ENCODE assay signal across 10 cellular contexts in the genomic region with DNA sequence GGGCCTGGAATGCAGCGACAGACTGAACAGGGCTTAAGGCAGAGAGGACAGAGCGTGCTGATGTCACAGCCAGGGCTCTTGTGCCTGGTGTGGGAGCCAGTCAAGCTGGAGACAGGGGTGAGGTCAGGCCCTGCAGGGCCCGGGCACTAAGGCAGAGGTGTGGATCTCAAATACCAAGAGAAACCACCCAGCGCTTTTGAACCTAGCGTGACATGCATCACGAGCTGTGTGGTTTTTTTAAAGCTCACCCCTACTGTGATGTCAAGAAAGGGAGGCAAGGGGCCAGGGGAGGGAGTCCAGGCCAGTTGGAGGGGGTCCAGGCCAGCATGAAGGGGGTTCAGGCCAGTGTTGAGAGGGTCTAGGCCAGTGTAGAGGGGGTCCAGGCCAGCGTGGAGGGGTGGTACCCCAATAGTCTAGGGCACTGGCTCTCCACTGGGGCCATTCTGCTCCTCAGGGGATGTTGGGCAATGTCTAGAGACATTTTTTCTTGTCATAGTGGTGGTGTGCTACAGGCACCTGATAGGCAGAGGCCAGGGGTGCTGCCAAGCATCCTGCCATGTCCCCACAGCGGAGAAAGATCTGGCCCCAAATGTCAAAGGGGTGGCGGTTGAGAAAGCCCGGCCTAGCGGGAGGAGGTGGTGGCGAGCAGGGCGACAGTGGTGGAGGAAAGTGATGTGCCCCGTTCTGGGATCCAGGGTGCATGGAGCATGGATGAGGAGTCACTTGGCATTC. TPM values are rescaled to one million over a fixed set of nuclear protein-coding genes. Genes with fewer than 3 reads are reported as not detected.
DNase-seq lines count a peak whose midpoint lies in the region; ATAC-seq and TF ChIP-seq lines count a peak whose summit lies in the region.
"Had no signal": no experiment of that assay in that cellular context is flagged by ENCODE, and none has a peak within 500 bp of the region (broad histone marks: within the 10 kb centered on the region; RNA-seq: fewer than 3 reads in every experiment).

No MANE protein-coding gene starts in this region.

- no peak overlapping the region for H3K4me3 Mint-ChIP-seq in activated CD8-positive, alpha-beta memory T cell treated with anti-CD3 and anti-CD28 coated beads, Interleukin-2, amount 10 ng/mL, durations not matched to agents 7 days and 5 days
- peak overlapping the region; percentile 62 for H3K4me3 Mint-ChIP-seq in stimulated activated effector memory CD8-positive, alpha-beta T cell treated with anti-CD3 and anti-CD28 coated beads, Interleukin-12 subunit alpha, Interleukin-12 subunit beta, amount 100 ng/mL, for 72 hours
- H3K4me3 Mint-ChIP-seq in endothelial cell (ENCODE audit: unreplicated experiment) = no peak overlapping the region

- no peaks in the 10 kb centered on the region for H3K27me3 ChIP-seq in SJCRH30
- H3K27me3 ChIP-seq in esophagus muscularis mucosa = no peaks in the 10 kb centered on the region

- no peaks in the 10 kb centered on the region for H3K9me3 Mint-ChIP-seq in activated CD8-positive, alpha-beta memory T cell treated with anti-CD3 and anti-CD28 coated beads, Interleukin-2, amount 10 ng/mL, durations not matched to agents 7 days and 5 days (ENCODE audit: low read depth)
- no peaks in the 10 kb centered on the region for H3K9me3 Mint-ChIP-seq in stimulated activated effector memory CD8-positive, alpha-beta T cell treated with anti-CD3 and anti-CD28 coated beads, Interleukin-12 subunit alpha, Interleukin-12 subunit beta, amount 100 ng/mL, for 72 hours
- no peaks in the 10 kb centered on the region for H3K9me3 Mint-ChIP-seq in endothelial cell (ENCODE audit: unreplicated experiment)

- no peak overlapping the region for H3K4me3 ChIP-seq in SJCRH30
- no peak overlapping the region for H3K4me3 ChIP-seq in esophagus muscularis mucosa
- H3K4me3 ChIP-seq: skin epidermis had no signal

- H3K4me1 ChIP-seq in SJCRH30 (peaks cover 55% of the 10 kb centered on the region), esophagus muscularis mucosa (peaks cover 48 to 64% (median 59%) of the 10 kb centered on the region in 4 donors)

- TF ChIP-seq POLR2A in esophagus muscularis mucosa (IDR thresholded peaks at IDR 0.05; ENCODE audit: low read depth) = no peak

- TF ChIP-seq EP300 in esophagus muscularis mucosa (IDR thresholded peaks at IDR 0.05) = no peak

- CTCF ChIA-PET in activated CD8-positive, alpha-beta memory T cell treated with anti-CD3 and anti-CD28 coated beads, Interleukin-2, amount 10 ng/mL, durations not matched to agents 7 days and 5 days (lab: Charles Lee) = interaction anchor here (0.8 to 4.5 kb wide), 7 partner anchors 13 to 64 kb away, joined by 3 to 26 read pairs (median 4); no protein-coding TSS in a partner anchor

- intact Hi-C loops in esophagus muscularis mucosa (cut with DNase I) = no loop called here

- peak overlapping the region; percentile 86 for H3K27ac Mint-ChIP-seq in activated CD8-positive, alpha-beta memory T cell treated with anti-CD3 and anti-CD28 coated beads, Interleukin-2, amount 10 ng/mL, durations not matched to agents 7 days and 5 days
- H3K27ac Mint-ChIP-seq in stimulated activated effector memory CD8-positive, alpha-beta T cell treated with anti-CD3 and anti-CD28 coated beads, Interleukin-12 subunit alpha, Interleukin-12 subunit beta, amount 100 ng/mL, for 72 hours = peak overlapping the region; percentile 94
- no peak overlapping the region for H3K27ac Mint-ChIP-seq in endothelial cell (ENCODE audit: unreplicated experiment)

- H3K9me3 ChIP-seq in SJCRH30 (replicated peaks) = no peaks in the 10 kb centered on the region
- H3K9me3 ChIP-seq in esophagus muscularis mucosa = peaks cover 0 to 5% (median 0%) of the 10 kb centered on the region in 4 donors

- peak; percentile 68 for ATAC-seq in activated CD8-positive, alpha-beta memory T cell treated with anti-CD3 and anti-CD28 coated beads, Interleukin-2, amount 10 ng/mL, durations not matched to agents 7 days and 5 days
- peak; percentile 88 for ATAC-seq in stimulated activated effector memory CD8-positive, alpha-beta T cell treated with anti-CD3 and anti-CD28 coated beads, Interleukin-12 subunit alpha, Interleukin-12 subunit beta, amount 100 ng/mL, for 72 hours
- ATAC-seq in HG03139 (IDR thresholded peaks at IDR 0.05; ENCODE audit: unreplicated experiment) = no peak

- peaks cover 54% of the 10 kb centered on the region for H3K4me1 Mint-ChIP-seq in activated CD8-positive, alpha-beta memory T cell treated with anti-CD3 and anti-CD28 coated beads, Interleukin-2, amount 10 ng/mL, durations not matched to agents 7 days and 5 days
- H3K4me1 Mint-ChIP-seq in stimulated activated effector memory CD8-positive, alpha-beta T cell treated with anti-CD3 and anti-CD28 coated beads, Interleukin-12 subunit alpha, Interleukin-12 subunit beta, amount 100 ng/mL, for 72 hours = peaks cover 63% of the 10 kb centered on the region
- no peaks in the 10 kb centered on the region for H3K4me1 Mint-ChIP-seq in endothelial cell (ENCODE audit: unreplicated experiment)

- DNase-seq in activated CD8-positive, alpha-beta memory T cell treated with anti-CD3 and anti-CD28 coated beads, Interleukin-2, amount 10 ng/mL, durations not matched to agents 7 days and 5 days = peak; percentile 81
- DNase-seq in activated CD8-positive, alpha-beta memory T cell treated with anti-CD3 and anti-CD28 coated beads, Interleukin-2, amount 50 U/mL, for 4 hours = no peak
- DNase-seq in SJCRH30 (peak; percentile 57 to 63), esophagus muscularis mucosa (ENCODE audit: extremely low spot score) (no peak), endothelial cell (ENCODE audit: low spot score) (no peak), NCI-H2107 (lab: John Stamatoyannopoulos, UW) (no peak)
- peak; percentile 24 to 53 for DNase-seq in stimulated activated effector memory CD8-positive, alpha-beta T cell treated with anti-CD3 and anti-CD28 coated beads, Interleukin-12 subunit alpha, Interleukin-12 subunit beta, amount 100 ng/mL, for 72 hours (ENCODE audit: low spot score in 2 of 2)
- DNase-seq: foreskin fibroblast had no signal

- TF ChIP-seq CTCF in esophagus muscularis mucosa (IDR thresholded peaks at IDR 0.05) (no peak), endothelial cell (IDR thresholded peaks at IDR 0.05; ENCODE audit: unreplicated experiment) (no peak)

- no peaks in the 10 kb centered on the region for H3K36me3 ChIP-seq in SJCRH30
- no peaks in the 10 kb centered on the region for H3K36me3 ChIP-seq in esophagus muscularis mucosa

- H3K36me3 Mint-ChIP-seq in activated CD8-positive, alpha-beta memory T cell treated with anti-CD3 and anti-CD28 coated beads, Interleukin-2, amount 10 ng/mL, durations not matched to agents 7 days and 5 days = peaks cover 5% of the 10 kb centered on the region
- no peaks in the 10 kb centered on the region for H3K36me3 Mint-ChIP-seq in stimulated activated effector memory CD8-positive, alpha-beta T cell treated with anti-CD3 and anti-CD28 coated beads, Interleukin-12 subunit alpha, Interleukin-12 subunit beta, amount 100 ng/mL, for 72 hours
- H3K36me3 Mint-ChIP-seq in endothelial cell (ENCODE audit: low read depth, unreplicated experiment) = no peaks in the 10 kb centered on the region

- 88% methylated on average over 14 of the region's 14 CpGs for WGBS in esophagus muscularis mucosa

- H3K27ac ChIP-seq in SJCRH30 (no peak overlapping the region; the same call in 1 of the 2 replicates), esophagus muscularis mucosa (replicated peaks in 1 of 4) (peak overlapping the region; percentile 21 to 95 (median 42))

- peaks cover 15% of the 10 kb centered on the region for H3K27me3 Mint-ChIP-seq in activated CD8-positive, alpha-beta memory T cell treated with anti-CD3 and anti-CD28 coated beads, Interleukin-2, amount 10 ng/mL, durations not matched to agents 7 days and 5 days
- H3K27me3 Mint-ChIP-seq in endothelial cell (ENCODE audit: unreplicated experiment) = no peaks in the 10 kb centered on the region

RNA-seq across cellular contexts. Expression of gene RBM38, which starts 42.6 kb away (rescaled TPM):
- total RNA-seq in activated CD8-positive, alpha-beta memory T cell treated with anti-CD3 and anti-CD28 coated beads, Interleukin-2, amount 10 ng/mL, durations not matched to agents 7 days and 5 days = 10 to 100 TPM; 74.8 to 91.9 TPM
- 181 and 190 TPM in 2 replicates for total RNA-seq in SJCRH30 (2014; rRNA removed; shearing (Covaris generic))
- total RNA-seq in esophagus muscularis mucosa (100 to 1,000 TPM in 2 of 4 donors, 10 to 100 TPM in 2; 67.6 to 203 (median 139) TPM), endothelial cell (ENCODE audit: unreplicated experiment) (23.6 TPM)

Comparison
In these comparisons a context has a peak if more than half of its experiments do, and no peak if none do; other contexts are left out.
1. DNase-seq: peak in activated CD8-positive, alpha-beta memory T cell treated with anti-CD3 and anti-CD28 coated beads, Interleukin-2, amount 10 ng/mL, durations not matched to agents 7 days and 5 days (single experiment), SJCRH30 (2 of 2) and stimulated activated effector memory CD8-positive, alpha-beta T cell treated with anti-CD3 and anti-CD28 coated beads, Interleukin-12 subunit alpha, Interleukin-12 subunit beta, amount 100 ng/mL, for 72 hours (2 of 2); none in activated CD8-positive, alpha-beta memory T cell treated with anti-CD3 and anti-CD28 coated beads, Interleukin-2, amount 50 U/mL, for 4 hours (single experiment), esophagus muscularis mucosa (single experiment), endothelial cell (single experiment) and NCI-H2107 (single experiment).